Comparison of ENCODE assay signal across 19 cellular contexts in the genomic region with DNA sequence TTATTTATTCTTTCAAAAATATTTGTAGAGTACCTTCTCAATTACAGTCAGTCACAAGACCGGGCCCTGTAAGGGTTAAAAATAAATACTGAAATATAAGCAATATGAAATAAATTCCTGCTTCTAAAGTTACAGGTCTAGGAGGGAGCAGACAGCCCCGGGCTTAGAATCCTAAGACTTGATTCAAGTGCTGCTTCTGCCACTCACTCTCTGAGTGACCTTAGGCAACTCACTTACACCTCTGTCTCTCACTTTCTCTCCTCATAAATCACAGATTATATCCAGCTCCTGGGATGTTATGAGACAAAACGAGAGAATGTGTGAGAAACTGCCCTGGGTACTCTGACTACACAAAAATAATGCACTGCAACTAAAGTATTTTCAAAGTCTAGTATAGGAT.
"Had no signal": no experiment of that assay in that cellular context is flagged by ENCODE, and none has a peak within 500 bp of the region (broad histone marks: within the 10 kb centered on the region; RNA-seq: fewer than 3 reads in every experiment).

No MANE protein-coding gene starts in this region.

- H3K9me3 ChIP-seq: ovary, tibial nerve had no signal

- H3K27ac ChIP-seq: ovary had no signal

- H3K4me3 Mint-ChIP-seq: activated naive CD8-positive, alpha-beta T cell treated with anti-CD3 and anti-CD28 coated beads, Interleukin-2, amount 50 U/mL, for 24 hours; activated T-helper 1 cell treated with anti-CD3 and anti-CD28 coated beads, Interleukin-12 subunit alpha, Interleukin-12 subunit beta, Interleukin-2, Interleukin-4 antibody, amounts not matched to agents 30 ng/mL and 10 ng/mL and 1 ng/mL, durations not matched to agents 14 hours and 24 hours and 36 hours; endodermal cell had no signal

- H3K4me3 ChIP-seq: ovary, tibial nerve had no signal

- H3K27ac Mint-ChIP-seq: activated naive CD8-positive, alpha-beta T cell treated with anti-CD3 and anti-CD28 coated beads, Interleukin-2, amount 50 U/mL, for 24 hours; activated T-helper 1 cell treated with anti-CD3 and anti-CD28 coated beads, Interleukin-12 subunit alpha, Interleukin-12 subunit beta, Interleukin-2, Interleukin-4 antibody, amounts not matched to agents 30 ng/mL and 10 ng/mL and 1 ng/mL, durations not matched to agents 14 hours and 24 hours and 36 hours; endodermal cell had no signal

- DNase-seq: activated CD4-positive, alpha-beta T cell treated with anti-CD3 and anti-CD28 coated beads, Interleukin-2, amount 50 U/mL, for 1 hour; activated CD8-positive, alpha-beta memory T cell treated with anti-CD3 and anti-CD28 coated beads for 24 hours; activated naive CD4-positive, alpha-beta T cell treated with Interleukin-2 at 50 U/mL for 16 hours; activated naive CD8-positive, alpha-beta T cell treated with anti-CD3 and anti-CD28 coated beads, Interleukin-2, amount 50 U/mL, for 24 hours; aorta; dermis blood vessel endothelial cell; endodermal cell; hypothalamus; left ventricle myocardium superior; mesenchymal stem cell; ovary; stimulated activated CD4-positive, alpha-beta T cell treated with anti-CD3 and anti-CD28 coated beads, Interleukin-12 subunit alpha, Interleukin-12 subunit beta, amount 100 ng/mL, for 4 hours; stimulated activated naive CD4-positive, alpha-beta T cell; T-helper 17 cell had no signal

- H3K9me3 Mint-ChIP-seq: activated naive CD8-positive, alpha-beta T cell treated with anti-CD3 and anti-CD28 coated beads, Interleukin-2, amount 50 U/mL, for 24 hours; activated T-helper 1 cell treated with anti-CD3 and anti-CD28 coated beads, Interleukin-12 subunit alpha, Interleukin-12 subunit beta, Interleukin-2, Interleukin-4 antibody, amounts not matched to agents 30 ng/mL and 10 ng/mL and 1 ng/mL, durations not matched to agents 14 hours and 24 hours and 36 hours; endodermal cell had no signal

- H3K27me3 ChIP-seq: ovary had no signal

- H3K36me3 ChIP-seq: ovary, tibial nerve had no signal

- ATAC-seq: activated naive CD8-positive, alpha-beta T cell treated with anti-CD3 and anti-CD28 coated beads, Interleukin-2, amount 50 U/mL, for 24 hours; esophagus mucosa; left ventricle myocardium superior; sciatic nerve; T-helper 17 cell had no signal

- FAIRE-seq: bronchial epithelial cell had no signal
